In the genomic region with DNA sequence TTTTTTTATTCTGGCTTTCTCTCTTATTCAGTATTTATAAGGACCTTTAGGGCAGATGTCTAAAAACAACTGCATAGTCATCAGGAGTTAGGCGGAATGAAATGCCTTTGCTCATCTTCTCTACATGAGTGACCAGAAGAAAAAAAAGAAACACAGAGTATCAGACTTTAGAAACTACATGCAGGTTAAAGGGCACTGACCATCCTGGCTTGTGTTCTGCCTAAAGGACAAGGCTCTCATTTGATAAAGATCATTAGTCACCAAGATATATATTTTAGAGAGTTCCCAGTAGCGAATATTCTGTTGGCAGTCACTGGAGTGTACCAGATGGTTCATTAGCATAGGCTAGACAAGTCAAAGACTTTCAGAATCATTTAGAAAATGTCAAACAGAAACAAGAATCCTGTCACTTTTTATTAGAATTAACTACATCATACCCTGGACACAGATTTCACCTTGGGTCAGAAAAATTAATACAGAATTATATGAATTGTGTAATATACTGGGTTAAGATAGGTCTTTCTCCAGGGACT, we compare ENCODE assay signal across 1 cellular context.
TF ChIP-seq lines count a peak whose summit lies in the region.

No MANE protein-coding gene starts in this region.

TF ChIP-seq in A549, 52 proteins besides CTCF, POLR2A, EP300 and RAD21 (continued from another document):
- TF ChIP-seq, protein P1, sequence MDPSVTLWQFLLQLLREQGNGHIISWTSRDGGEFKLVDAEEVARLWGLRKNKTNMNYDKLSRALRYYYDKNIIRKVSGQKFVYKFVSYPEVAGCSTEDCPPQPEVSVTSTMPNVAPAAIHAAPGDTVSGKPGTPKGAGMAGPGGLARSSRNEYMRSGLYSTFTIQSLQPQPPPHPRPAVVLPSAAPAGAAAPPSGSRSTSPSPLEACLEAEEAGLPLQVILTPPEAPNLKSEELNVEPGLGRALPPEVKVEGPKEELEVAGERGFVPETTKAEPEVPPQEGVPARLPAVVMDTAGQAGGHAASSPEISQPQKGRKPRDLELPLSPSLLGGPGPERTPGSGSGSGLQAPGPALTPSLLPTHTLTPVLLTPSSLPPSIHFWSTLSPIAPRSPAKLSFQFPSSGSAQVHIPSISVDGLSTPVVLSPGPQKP (IDR thresholded peaks at IDR 0.05; ENCODE audit: low read depth, low read length): no peak
- TF ChIP-seq, protein P2, sequence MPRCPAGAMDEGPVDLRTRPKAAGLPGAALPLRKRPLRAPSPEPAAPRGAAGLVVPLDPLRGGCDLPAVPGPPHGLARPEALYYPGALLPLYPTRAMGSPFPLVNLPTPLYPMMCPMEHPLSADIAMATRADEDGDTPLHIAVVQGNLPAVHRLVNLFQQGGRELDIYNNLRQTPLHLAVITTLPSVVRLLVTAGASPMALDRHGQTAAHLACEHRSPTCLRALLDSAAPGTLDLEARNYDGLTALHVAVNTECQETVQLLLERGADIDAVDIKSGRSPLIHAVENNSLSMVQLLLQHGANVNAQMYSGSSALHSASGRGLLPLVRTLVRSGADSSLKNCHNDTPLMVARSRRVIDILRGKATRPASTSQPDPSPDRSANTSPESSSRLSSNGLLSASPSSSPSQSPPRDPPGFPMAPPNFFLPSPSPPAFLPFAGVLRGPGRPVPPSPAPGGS (IDR thresholded peaks at IDR 0.05): no peak
- no peak for TF ChIP-seq CBX8 (IDR thresholded peaks at IDR 0.05)
- TF ChIP-seq, protein P3, sequence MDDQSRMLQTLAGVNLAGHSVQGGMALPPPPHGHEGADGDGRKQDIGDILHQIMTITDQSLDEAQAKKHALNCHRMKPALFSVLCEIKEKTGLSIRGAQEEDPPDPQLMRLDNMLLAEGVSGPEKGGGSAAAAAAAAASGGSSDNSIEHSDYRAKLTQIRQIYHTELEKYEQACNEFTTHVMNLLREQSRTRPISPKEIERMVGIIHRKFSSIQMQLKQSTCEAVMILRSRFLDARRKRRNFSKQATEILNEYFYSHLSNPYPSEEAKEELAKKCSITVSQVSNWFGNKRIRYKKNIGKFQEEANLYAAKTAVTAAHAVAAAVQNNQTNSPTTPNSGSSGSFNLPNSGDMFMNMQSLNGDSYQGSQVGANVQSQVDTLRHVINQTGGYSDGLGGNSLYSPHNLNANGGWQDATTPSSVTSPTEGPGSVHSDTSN (IDR thresholded peaks at IDR 0.05): no peak
- no peak for TF ChIP-seq CHD4 (IDR thresholded peaks at IDR 0.05; ENCODE audit: borderline replicate concordance)
- TF ChIP-seq TFCP2L1 (CRISPR knock-in tag; IDR thresholded peaks at IDR 0.05): no peak
- TF ChIP-seq RFX5 (IDR thresholded peaks at IDR 0.05): no peak
- TF ChIP-seq SMC3 (IDR thresholded peaks at IDR 0.05): no peak
- TF ChIP-seq RCOR1 (IDR thresholded peaks at IDR 0.05; ENCODE audit: low read depth, low read length): no peak
TF ChIP-seq in A549: peak in this region for 0.
